13 cellular contexts compared by ENCODE assay signal in the genomic region with DNA sequence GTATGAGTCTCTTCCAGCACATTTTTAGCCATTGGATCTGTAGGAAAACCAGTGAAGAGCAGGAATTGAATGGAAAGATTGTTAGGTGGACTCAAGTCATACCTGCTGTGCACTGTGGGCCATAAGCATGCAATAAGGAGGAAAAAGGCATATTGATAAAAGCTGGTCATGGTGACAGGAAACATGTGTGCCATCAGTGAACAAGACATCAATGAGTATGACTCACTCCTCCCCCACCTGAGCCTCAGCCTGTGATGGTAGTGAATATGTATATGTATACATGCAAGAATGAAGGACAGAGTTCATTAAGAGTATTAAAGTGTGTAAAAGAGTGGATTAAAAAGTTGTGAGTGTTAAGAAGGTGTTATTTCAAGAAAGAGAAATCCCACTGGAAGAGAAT.
DNase-seq lines count a peak whose midpoint lies in the region; ATAC-seq and TF ChIP-seq lines count a peak whose summit lies in the region.
"Had no signal": no experiment of that assay in that cellular context is flagged by ENCODE, and none has a peak within 500 bp of the region (broad histone marks: within the 10 kb centered on the region; RNA-seq: fewer than 3 reads in every experiment).

No MANE protein-coding gene starts in this region.

- no peaks in the 10 kb centered on the region for H3K9me3 Mint-ChIP-seq in MCF 10A (ENCODE audit: unreplicated experiment)
- H3K9me3 Mint-ChIP-seq in activated naive CD8-positive, alpha-beta T cell treated with anti-CD3 and anti-CD28 coated beads for 36 hours: peaks cover 15% of the 10 kb centered on the region
- peaks cover 14 to 17% of the 10 kb centered on the region in 2 donors for H3K9me3 Mint-ChIP-seq in stimulated activated naive CD8-positive, alpha-beta T cell treated with anti-CD3 and anti-CD28 coated beads, Interleukin-15, amount 100 ng/mL, for 72 hours
- H3K9me3 Mint-ChIP-seq: WTC11 had no signal

- H3K9me3 ChIP-seq in mammary epithelial cell (replicated peaks; ENCODE audit: insufficient read depth, low read length) (no peaks in the 10 kb centered on the region), OCI-LY3 (ENCODE audit: insufficient read depth, low read length) (no peaks in the 10 kb centered on the region), hepatocyte (ENCODE audit: low read depth) (no peaks in the 10 kb centered on the region)
- H3K9me3 ChIP-seq: gastrocnemius medialis, left ventricle myocardium inferior had no signal

- H2AFZ ChIP-seq in mammary epithelial cell (ENCODE audit: low read depth, low read length) (no peak overlapping the region), OCI-LY3 (ENCODE audit: low read depth, low read length) (no peak overlapping the region), hepatocyte (no peak overlapping the region)

- no peak overlapping the region for H3K4me3 ChIP-seq in mammary epithelial cell (replicated peaks in 1 of 3; ENCODE audit: insufficient read depth in 1 of 3, low read depth in 2 of 3, low read length in 3 of 3)
- no peak overlapping the region for H3K4me3 ChIP-seq in OCI-LY3 (ENCODE audit: low read length)
- no peak overlapping the region for H3K4me3 ChIP-seq in hepatocyte
- H3K4me3 ChIP-seq: gastrocnemius medialis, left ventricle myocardium inferior had no signal

- H3K4me3 Mint-ChIP-seq in MCF 10A (ENCODE audit: unreplicated experiment): peak overlapping the region; percentile 24
- H3K4me3 Mint-ChIP-seq in activated naive CD8-positive, alpha-beta T cell treated with anti-CD3 and anti-CD28 coated beads for 36 hours: peak overlapping the region; percentile 54
- H3K4me3 Mint-ChIP-seq in stimulated activated naive CD8-positive, alpha-beta T cell treated with anti-CD3 and anti-CD28 coated beads, Interleukin-15, amount 100 ng/mL, for 72 hours: peak overlapping the region; percentile 47 to 58
- H3K4me3 Mint-ChIP-seq: WTC11 had no signal

- ATAC-seq in stimulated activated naive CD8-positive, alpha-beta T cell treated with anti-CD3 and anti-CD28 coated beads, Interleukin-15, amount 100 ng/mL, for 72 hours: peak; percentile 84
- ATAC-seq in GM21367 (IDR thresholded peaks at IDR 0.05; ENCODE audit: unreplicated experiment) (no peak), GM21737 (IDR thresholded peaks at IDR 0.05; ENCODE audit: unreplicated experiment) (no peak)
- ATAC-seq: gastrocnemius medialis, WTC11 had no signal

- peaks cover 17% of the 10 kb centered on the region for H3K4me1 Mint-ChIP-seq in MCF 10A (ENCODE audit: insufficient read depth, unreplicated experiment)
- H3K4me1 Mint-ChIP-seq in activated naive CD8-positive, alpha-beta T cell treated with anti-CD3 and anti-CD28 coated beads for 36 hours: peaks cover 23% of the 10 kb centered on the region
- H3K4me1 Mint-ChIP-seq in stimulated activated naive CD8-positive, alpha-beta T cell treated with anti-CD3 and anti-CD28 coated beads, Interleukin-15, amount 100 ng/mL, for 72 hours: peaks cover 23% of the 10 kb centered on the region

- H3K4me1 ChIP-seq in mammary epithelial cell (ENCODE audit: insufficient read depth, low read length) (peaks cover under 1% of the 10 kb centered on the region), OCI-LY3 (ENCODE audit: low read length) (peaks cover 27% of the 10 kb centered on the region), hepatocyte (ENCODE audit: insufficient read depth) (no peaks in the 10 kb centered on the region)

- intact Hi-C loops in MCF 10A (cut with micrococcal nuclease) (no loop called here), mammary epithelial cell (cut with micrococcal nuclease) (no loop called here)

- H3K27me3 ChIP-seq in mammary epithelial cell (ENCODE audit: insufficient read depth, low read length): no peaks in the 10 kb centered on the region
- H3K27me3 ChIP-seq in OCI-LY3 (ENCODE audit: low read depth, low read length): no peaks in the 10 kb centered on the region
- H3K27me3 ChIP-seq in hepatocyte: no peaks in the 10 kb centered on the region
- H3K27me3 ChIP-seq: gastrocnemius medialis had no signal

- in situ Hi-C loops in mammary epithelial cell (cut with MboI; ENCODE audit: low sequenced_read_pairs in 2 of 2): loop anchor here in 1 of 2 donors (25.0 kb wide), 1 partner anchor 1303 kb away; no protein-coding TSS in a partner anchor

- dilution Hi-C loops in mammary epithelial cell (cut with HindIII; ENCODE audit: low sequenced_read_pairs): no loop called here

- BruUV-seq in MCF 10A (replicated peaks; lab: Mats Ljungman, UMichigan) (no TSS peak), mammary epithelial cell (replicated peaks; lab: Mats Ljungman, UMichigan) (no TSS peak)

- H3K4me2 ChIP-seq in mammary epithelial cell (ENCODE audit: insufficient read depth, low read depth, low read length) (no peak overlapping the region), OCI-LY3 (ENCODE audit: low read length) (0 out of 2 replicates have a peak overlapping the region, but pooled peaks have one; percentile 2), hepatocyte (no peak overlapping the region)

- H3K36me3 ChIP-seq in mammary epithelial cell (ENCODE audit: insufficient read depth, low read length): no peaks in the 10 kb centered on the region
- no peaks in the 10 kb centered on the region for H3K36me3 ChIP-seq in OCI-LY3 (replicated peaks; ENCODE audit: low read depth, low read length)
- no peaks in the 10 kb centered on the region for H3K36me3 ChIP-seq in hepatocyte (replicated peaks; ENCODE audit: insufficient read depth, low read depth)
- H3K36me3 ChIP-seq: gastrocnemius medialis, left ventricle myocardium inferior had no signal

- POLR2A ChIA-PET in MCF 10A (lab: Yijun Ruan, JAX): no interaction called here

- peak overlapping the region; percentile 21 for H3K27ac Mint-ChIP-seq in MCF 10A (ENCODE audit: low read depth, unreplicated experiment)
- H3K27ac Mint-ChIP-seq in activated naive CD8-positive, alpha-beta T cell treated with anti-CD3 and anti-CD28 coated beads for 36 hours: peak overlapping the region; percentile 83
- H3K27ac Mint-ChIP-seq in stimulated activated naive CD8-positive, alpha-beta T cell treated with anti-CD3 and anti-CD28 coated beads, Interleukin-15, amount 100 ng/mL, for 72 hours: peak overlapping the region; percentile 49 to 87
- H3K27ac Mint-ChIP-seq: WTC11 had no signal

- no peaks in the 10 kb centered on the region for H3K27me3 Mint-ChIP-seq in MCF 10A (ENCODE audit: insufficient read depth, unreplicated experiment)
- no peaks in the 10 kb centered on the region for H3K27me3 Mint-ChIP-seq in activated naive CD8-positive, alpha-beta T cell treated with anti-CD3 and anti-CD28 coated beads for 36 hours
- no peaks in the 10 kb centered on the region for H3K27me3 Mint-ChIP-seq in stimulated activated naive CD8-positive, alpha-beta T cell treated with anti-CD3 and anti-CD28 coated beads, Interleukin-15, amount 100 ng/mL, for 72 hours

- no peak overlapping the region for H3K27ac ChIP-seq in mammary epithelial cell (ENCODE audit: insufficient read depth, low read depth, low read length)
- no peak overlapping the region for H3K27ac ChIP-seq in OCI-LY3 (ENCODE audit: low read length)
- no peak overlapping the region for H3K27ac ChIP-seq in hepatocyte
- H3K27ac ChIP-seq: gastrocnemius medialis, left ventricle myocardium inferior had no signal

- H3K79me2 ChIP-seq in mammary epithelial cell (ENCODE audit: insufficient read depth, low read length) (no peaks in the 10 kb centered on the region), OCI-LY3 (ENCODE audit: low read length) (no peaks in the 10 kb centered on the region), hepatocyte (no peaks in the 10 kb centered on the region)

- no peak for DNase-seq in MCF 10A (ENCODE audit: unreplicated experiment)
- DNase-seq in mammary epithelial cell: no peak
- no peak for DNase-seq in activated naive CD8-positive, alpha-beta T cell treated with anti-CD3 and anti-CD28 coated beads for 36 hours
- DNase-seq in stimulated activated naive CD8-positive, alpha-beta T cell treated with anti-CD3 and anti-CD28 coated beads, Interleukin-15, amount 100 ng/mL, for 72 hours: peak in 1 of 2 donors; percentile 16
- DNase-seq in hepatocyte (ENCODE audit: low spot score): no peak
- DNase-seq: cortex of kidney; gastrocnemius medialis; left ventricle myocardium inferior; NK-92 treated with Interleukin-12 subunit alpha and Interleukin-12 subunit beta, amount 100 ng/mL, for 24 hours had no signal

- no peaks in the 10 kb centered on the region for H3K9me2 ChIP-seq in hepatocyte (replicated peaks; ENCODE audit: insufficient read depth)

- H4K20me1 ChIP-seq in mammary epithelial cell (ENCODE audit: insufficient read depth, low read length): no peaks in the 10 kb centered on the region
- H4K20me1 ChIP-seq in OCI-LY3 (ENCODE audit: insufficient read depth, low read length): no peaks in the 10 kb centered on the region
- no peaks in the 10 kb centered on the region for H4K20me1 ChIP-seq in hepatocyte (ENCODE audit: insufficient read depth, poor library complexity, severe bottlenecking)

- H3K36me3 Mint-ChIP-seq in MCF 10A (ENCODE audit: insufficient read depth, unreplicated experiment): peaks cover 4% of the 10 kb centered on the region
- peaks cover 11% of the 10 kb centered on the region for H3K36me3 Mint-ChIP-seq in activated naive CD8-positive, alpha-beta T cell treated with anti-CD3 and anti-CD28 coated beads for 36 hours
- H3K36me3 Mint-ChIP-seq: WTC11 had no signal

- CTCF ChIA-PET in MCF 10A (lab: Yijun Ruan, JAX): interaction anchor here (3.3 kb wide), 1 partner anchor 17 kb away, joined by 26 read pairs; no protein-coding TSS in a partner anchor
- CTCF ChIA-PET in mammary epithelial cell (lab: Charles Lee; ENCODE audit: low non-redundant PET): interaction anchor here (0.6 kb wide), 1 partner anchor 84 kb away, joined by 3 read pairs; no protein-coding TSS in a partner anchor

- H3K9ac ChIP-seq in mammary epithelial cell (ENCODE audit: insufficient read depth, low read length) (no peak overlapping the region), OCI-LY3 (ENCODE audit: low read length) (no peak overlapping the region)

- TF ChIP-seq CTCF in MCF 10A (IDR thresholded peaks at IDR 0.05; ENCODE audit: unreplicated experiment) (no peak), mammary epithelial cell (conservative IDR thresholded peaks at IDR 0.05 in 1 of 2, IDR thresholded peaks at IDR 0.05 in 1 of 2; ENCODE audit: extremely low read depth in 1 of 2, insufficient read depth in 1 of 2, low read depth in 1 of 2, low read length in 2 of 2) (no peak), OCI-LY3 (IDR thresholded peaks at IDR 0.05; ENCODE audit: low read depth, low read length) (no peak), hepatocyte (IDR thresholded peaks at IDR 0.05; ENCODE audit: poor library complexity) (no peak)

Comparison
In these comparisons a context has a peak if more than half of its experiments do, and no peak if none do; other contexts are left out.
1. H3K27ac Mint-ChIP-seq: peak in every context shown above with its lines; median percentile 83 in activated naive CD8-positive, alpha-beta T cell treated with anti-CD3 and anti-CD28 coated beads for 36 hours; 68 in stimulated activated naive CD8-positive, alpha-beta T cell treated with anti-CD3 and anti-CD28 coated beads, Interleukin-15, amount 100 ng/mL, for 72 hours; 21 in MCF 10A.